ENCODE assay signal across 19 cellular contexts in the genomic region with DNA sequence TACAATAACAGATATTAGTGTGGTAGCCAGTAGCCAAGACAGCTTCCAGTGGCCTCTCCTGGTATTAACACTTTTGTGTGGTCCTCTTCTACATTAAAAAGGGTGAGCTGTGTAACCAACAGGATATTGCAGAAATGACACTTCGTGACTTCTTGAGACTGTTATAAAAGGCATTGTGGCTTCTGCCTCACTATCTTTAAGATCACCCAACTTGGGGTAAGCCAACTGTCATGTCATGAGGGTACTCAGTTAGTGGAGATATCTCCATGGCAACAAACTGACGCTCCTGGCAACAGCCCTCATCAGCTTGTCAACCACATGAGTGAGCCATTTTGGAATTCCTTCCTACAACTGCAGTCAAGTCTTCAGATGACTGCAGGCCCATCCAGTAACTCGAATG.
"Had no signal": no experiment of that assay in that cellular context is flagged by ENCODE, and none has a peak within 500 bp of the region (broad histone marks: within the 10 kb centered on the region; RNA-seq: fewer than 3 reads in every experiment).

No MANE protein-coding gene starts in this region.

- H3K9me3 ChIP-seq: neutrophil, suprapubic skin had no signal

- DNase-seq: activated CD4-positive, alpha-beta memory T cell treated with anti-CD3 and anti-CD28 coated beads, Interleukin-2, amount 10 ng/mL, durations not matched to agents 7 days and 5 days; activated CD4-positive, alpha-beta T cell treated with anti-CD3 and anti-CD28 coated beads for 36 hours; amygdala; brain microvascular endothelial cell; effector memory CD4-positive, alpha-beta T cell; hypothalamus; lower lobe of right lung; midbrain; retina; stimulated activated CD4-positive, alpha-beta T cell treated with anti-CD3 and anti-CD28 coated beads, Interleukin-4, amount 100 ng/mL, for 1 hour; stimulated activated CD8-positive, alpha-beta memory T cell treated with anti-CD3 and anti-CD28 coated beads, Interleukin-4, amount 100 ng/mL, for 48 hours; stimulated activated naive CD8-positive, alpha-beta T cell treated with anti-CD3 and anti-CD28 coated beads, Interleukin-15, Interleukin-2, amounts not matched to agents 100 U/mL and 50 U/mL, for 24 hours; T1000; upper lobe of left lung; WERI-Rb-1 had no signal

- H3K36me3 ChIP-seq: brain microvascular endothelial cell, lower lobe of right lung, neutrophil, suprapubic skin, upper lobe of left lung, WERI-Rb-1 had no signal

- H3K4me3 ChIP-seq: lower lobe of right lung, suprapubic skin, upper lobe of left lung had no signal

- H3K27ac ChIP-seq: brain microvascular endothelial cell, epithelial cell of prostate, lower lobe of right lung, neutrophil, suprapubic skin, upper lobe of left lung, WERI-Rb-1 had no signal

- ATAC-seq: activated CD4-positive, alpha-beta T cell treated with anti-CD3 and anti-CD28 coated beads for 36 hours; lower lobe of right lung; stimulated activated naive CD8-positive, alpha-beta T cell treated with anti-CD3 and anti-CD28 coated beads, Interleukin-15, Interleukin-2, amounts not matched to agents 100 U/mL and 50 U/mL, for 24 hours had no signal

- H3K27me3 ChIP-seq: brain microvascular endothelial cell, neutrophil, suprapubic skin, upper lobe of left lung had no signal

- H3K27me3 Mint-ChIP-seq: activated CD4-positive, alpha-beta memory T cell treated with anti-CD3 and anti-CD28 coated beads, Interleukin-2, amount 10 ng/mL, durations not matched to agents 7 days and 5 days; activated CD4-positive, alpha-beta T cell treated with anti-CD3 and anti-CD28 coated beads for 36 hours; activated naive CD4-positive, alpha-beta T cell treated with anti-CD3 and anti-CD28 coated beads, Interleukin-2, amount 50 U/mL, for 24 hours had no signal

- H3K9me3 Mint-ChIP-seq: activated naive CD4-positive, alpha-beta T cell treated with anti-CD3 and anti-CD28 coated beads, Interleukin-2, amount 50 U/mL, for 24 hours had no signal

- H3K4me1 ChIP-seq: lower lobe of right lung, suprapubic skin, upper lobe of left lung had no signal

- H3K27ac Mint-ChIP-seq: activated CD4-positive, alpha-beta memory T cell treated with anti-CD3 and anti-CD28 coated beads, Interleukin-2, amount 10 ng/mL, durations not matched to agents 7 days and 5 days; activated CD4-positive, alpha-beta T cell treated with anti-CD3 and anti-CD28 coated beads for 36 hours; activated naive CD4-positive, alpha-beta T cell treated with anti-CD3 and anti-CD28 coated beads, Interleukin-2, amount 50 U/mL, for 24 hours had no signal

- H3K36me3 Mint-ChIP-seq: activated naive CD4-positive, alpha-beta T cell treated with anti-CD3 and anti-CD28 coated beads, Interleukin-2, amount 50 U/mL, for 24 hours had no signal

- H3K4me3 Mint-ChIP-seq: activated CD4-positive, alpha-beta memory T cell treated with anti-CD3 and anti-CD28 coated beads, Interleukin-2, amount 10 ng/mL, durations not matched to agents 7 days and 5 days; activated CD4-positive, alpha-beta T cell treated with anti-CD3 and anti-CD28 coated beads for 36 hours; activated naive CD4-positive, alpha-beta T cell treated with anti-CD3 and anti-CD28 coated beads, Interleukin-2, amount 50 U/mL, for 24 hours had no signal

- H3K4me1 Mint-ChIP-seq: activated CD4-positive, alpha-beta memory T cell treated with anti-CD3 and anti-CD28 coated beads, Interleukin-2, amount 10 ng/mL, durations not matched to agents 7 days and 5 days; activated CD4-positive, alpha-beta T cell treated with anti-CD3 and anti-CD28 coated beads for 36 hours; activated naive CD4-positive, alpha-beta T cell treated with anti-CD3 and anti-CD28 coated beads, Interleukin-2, amount 50 U/mL, for 24 hours had no signal
